In genomic region chr20:17504898-17505663, GRCh38 we compare ENCODE assay signal across 8 cellular contexts. TPM values are rescaled to one million over a fixed set of nuclear protein-coding genes. Genes with fewer than 3 reads are reported as not detected.
DNase-seq lines count a peak whose midpoint lies in the region; ATAC-seq, FAIRE-seq and TF ChIP-seq lines count a peak whose summit lies in the region.

No MANE protein-coding gene starts in this region.

- peaks cover 19% of the 10 kb centered on the region for H3K4me1 Mint-ChIP-seq in activated naive CD4-positive, alpha-beta T cell treated with anti-CD3 and anti-CD28 coated beads for 36 hours (ENCODE audit: low read depth)
- peaks cover 1% of the 10 kb centered on the region for H3K4me1 Mint-ChIP-seq in glutamatergic neuron (ENCODE audit: low read depth, unreplicated experiment)
- peaks cover 9% of the 10 kb centered on the region for H3K4me1 Mint-ChIP-seq in osteocyte (ENCODE audit: unreplicated experiment)

- no peaks in the 10 kb centered on the region for H3K9me3 ChIP-seq in DOHH2 (ENCODE audit: control insufficient read depth, insufficient read depth, low read length)
- H3K9me3 ChIP-seq in HUES64 (ENCODE audit: insufficient read depth, low read depth, low read length): no peaks in the 10 kb centered on the region

- ATAC-seq in GM21528 (IDR thresholded peaks at IDR 0.05; ENCODE audit: low FRiP score, unreplicated experiment): peak; percentile 72

- H3K4me3 Mint-ChIP-seq in activated naive CD4-positive, alpha-beta T cell treated with anti-CD3 and anti-CD28 coated beads for 36 hours: peak overlapping the region; percentile 73
- peak overlapping the region; percentile 82 for H3K4me3 Mint-ChIP-seq in glutamatergic neuron (ENCODE audit: unreplicated experiment)
- peak overlapping the region; percentile 80 for H3K4me3 Mint-ChIP-seq in osteocyte (ENCODE audit: unreplicated experiment)

- 8% methylated on average over 29 of the region's 30 CpGs for WGBS in HUES64
- under 1% methylated on average over 30 of the region's 30 CpGs for WGBS in urinary bladder

- H3F3A ChIP-seq in DOHH2 (ENCODE audit: control insufficient read depth, insufficient read depth): no peaks in the 10 kb centered on the region

- DNase-seq in RCC 7860 (ENCODE audit: low spot score) (peak; percentile 13), glutamatergic neuron (peak; percentile 31), osteocyte (ENCODE audit: extremely low spot score, unreplicated experiment) (no peak)
- no peak for DNase-seq in activated naive CD4-positive, alpha-beta T cell treated with anti-CD3 and anti-CD28 coated beads for 36 hours

- no peaks in the 10 kb centered on the region for H3K27me3 Mint-ChIP-seq in activated naive CD4-positive, alpha-beta T cell treated with anti-CD3 and anti-CD28 coated beads for 36 hours (ENCODE audit: low read depth)
- H3K27me3 Mint-ChIP-seq in glutamatergic neuron (ENCODE audit: unreplicated experiment) (peaks cover 4% of the 10 kb centered on the region), osteocyte (ENCODE audit: unreplicated experiment) (no peaks in the 10 kb centered on the region)

- peak overlapping the region; percentile 39 for H3K9ac ChIP-seq in HUES64 (ENCODE audit: low read depth, low read length)

- H3K4me1 ChIP-seq in DOHH2 (ENCODE audit: control insufficient read depth, low read length) (peaks cover 16% of the 10 kb centered on the region), HUES64 (ENCODE audit: insufficient read depth, low read length) (no peaks in the 10 kb centered on the region), urinary bladder (ENCODE audit: insufficient read depth) (no peaks in the 10 kb centered on the region)

- no peaks in the 10 kb centered on the region for H3K36me3 Mint-ChIP-seq in activated naive CD4-positive, alpha-beta T cell treated with anti-CD3 and anti-CD28 coated beads for 36 hours (ENCODE audit: low read depth)
- H3K36me3 Mint-ChIP-seq in glutamatergic neuron (ENCODE audit: unreplicated experiment) (no peaks in the 10 kb centered on the region), osteocyte (ENCODE audit: unreplicated experiment) (no peaks in the 10 kb centered on the region)

- peak; percentile 77 for FAIRE-seq in RCC 7860 (lab: Jason Lieb, UNC)

- H3K27ac ChIP-seq in DOHH2 (ENCODE audit: low read depth, low read length): no peak overlapping the region
- no peak overlapping the region for H3K27ac ChIP-seq in HUES64 (ENCODE audit: low read depth, low read length)
- H3K27ac ChIP-seq in urinary bladder (ENCODE audit: low read depth): no peak overlapping the region

- peak overlapping the region; percentile 92 for H3K4me2 ChIP-seq in DOHH2 (ENCODE audit: low read length)

- H3K4me3 ChIP-seq in DOHH2 (ENCODE audit: low read length) (peak overlapping the region; percentile 71), HUES64 (ENCODE audit: low read length) (peak overlapping the region; percentile 42), urinary bladder (ENCODE audit: low read depth, low read length) (peak overlapping the region; percentile 22)

- peak overlapping the region; percentile 18 for H3K27ac Mint-ChIP-seq in activated naive CD4-positive, alpha-beta T cell treated with anti-CD3 and anti-CD28 coated beads for 36 hours
- H3K27ac Mint-ChIP-seq in glutamatergic neuron (ENCODE audit: unreplicated experiment) (no peak overlapping the region), osteocyte (ENCODE audit: unreplicated experiment) (peak overlapping the region; percentile 81)

- intact Hi-C loops in activated naive CD4-positive, alpha-beta T cell treated with anti-CD3 and anti-CD28 coated beads for 36 hours (cut with micrococcal nuclease): loop anchor here (1.0 to 2.0 kb wide), 8 partner anchors 26 to 771 kb away; partner anchors contain the start of genes BFSP1 and DSTN

- H3K79me2 ChIP-seq in DOHH2 (ENCODE audit: control insufficient read depth, low read length): no peaks in the 10 kb centered on the region

- TF ChIP-seq CTCF in DOHH2 (IDR thresholded peaks at IDR 0.05; ENCODE audit: low read depth, low read length, poor library complexity, severe bottlenecking) (peak; percentile 68), glutamatergic neuron (IDR thresholded peaks at IDR 0.05; ENCODE audit: partially characterized antibody, unreplicated experiment) (peak; percentile 74), osteocyte (IDR thresholded peaks at IDR 0.05) (peak; percentile 77)

- no peaks in the 10 kb centered on the region for H3K27me3 ChIP-seq in DOHH2 (ENCODE audit: control insufficient read depth, low read length)
- H3K27me3 ChIP-seq in HUES64 (ENCODE audit: insufficient read depth, low read length): no peaks in the 10 kb centered on the region

- CTCF ChIA-PET in activated naive CD4-positive, alpha-beta T cell treated with anti-CD3 and anti-CD28 coated beads for 36 hours (lab: Charles Lee): interaction anchor here (0.6 to 3.1 kb wide), 35 partner anchors 9 to 1804 kb away, joined by 3 to 17 read pairs (median 5); partner anchors contain the start of genes BFSP1, DSTN and RRBP1

- no peaks in the 10 kb centered on the region for H3K9me3 Mint-ChIP-seq in activated naive CD4-positive, alpha-beta T cell treated with anti-CD3 and anti-CD28 coated beads for 36 hours
- peaks cover 2% of the 10 kb centered on the region for H3K9me3 Mint-ChIP-seq in glutamatergic neuron (ENCODE audit: unreplicated experiment)
- H3K9me3 Mint-ChIP-seq in osteocyte (ENCODE audit: unreplicated experiment): no peaks in the 10 kb centered on the region

- no peaks in the 10 kb centered on the region for H3K9me2 ChIP-seq in DOHH2 (replicated peaks; ENCODE audit: control insufficient read depth, low read length)

- no peaks in the 10 kb centered on the region for H4K20me1 ChIP-seq in DOHH2 (ENCODE audit: control insufficient read depth, insufficient read depth, low read depth, low read length)

- H3K36me3 ChIP-seq in DOHH2 (ENCODE audit: control insufficient read depth, low read length) (no peaks in the 10 kb centered on the region), HUES64 (ENCODE audit: insufficient read depth, low read length) (no peaks in the 10 kb centered on the region), urinary bladder (ENCODE audit: insufficient read depth) (no peaks in the 10 kb centered on the region)

RNA-seq across cellular contexts. Expression of gene BFSP1, which starts 26.1 kb away (rescaled TPM):
- 4.0 TPM for polyA plus RNA-seq in HUES64 (2013, experiment 1 of 2)
- 4.2 TPM for polyA plus RNA-seq in HUES64 (2013, experiment 2 of 2)
- total RNA-seq in activated naive CD4-positive, alpha-beta T cell treated with anti-CD3 and anti-CD28 coated beads for 36 hours: under 1 TPM in 1 of 2 experiments, not detected in 1; 0.19 TPM
- total RNA-seq in glutamatergic neuron (ENCODE audit: unreplicated experiment) (0.69 TPM), osteocyte (12.6 and 13.8 TPM in 2 replicates), urinary bladder (3.3 TPM)
- polyA plus RNA-seq in urinary bladder: 2.0 TPM

Comparison
In these comparisons a context has a peak if more than half of its experiments do, and no peak if none do; other contexts are left out.
1. DNase-seq: peak in RCC 7860 (single experiment) and glutamatergic neuron (single experiment); none in activated naive CD4-positive, alpha-beta T cell treated with anti-CD3 and anti-CD28 coated beads for 36 hours (single experiment) and osteocyte (single experiment).
2. Peak in every context shown above with its lines, with median percentiles within 50 percentile points of each other: H3K4me3 ChIP-seq, CTCF ChIP-seq and H3K4me3 Mint-ChIP-seq.